22 cellular contexts compared by ENCODE assay signal in genomic region chr14:102926104-102926503, GRCh38. TPM values are rescaled to one million over a fixed set of nuclear protein-coding genes. Genes with fewer than 3 reads are reported as not detected.
A peak's percentile ranks its signal among the peaks of the same experiment; 100 is the strongest.
DNase-seq lines count a peak whose midpoint lies in the region; ATAC-seq and TF ChIP-seq lines count a peak whose summit lies in the region.
"Had no signal": no experiment of that assay in that cellular context is flagged by ENCODE, and none has a peak within 500 bp of the region (broad histone marks: within the 10 kb centered on the region; RNA-seq: fewer than 3 reads in every experiment).

No MANE protein-coding gene starts in this region.

- H3K36me3 Mint-ChIP-seq in glutamatergic neuron (ENCODE audit: unreplicated experiment), result no peaks in the 10 kb centered on the region
- H3K36me3 Mint-ChIP-seq: CD8-positive, alpha-beta T cell had no signal

- no peaks in the 10 kb centered on the region for H3K79me2 ChIP-seq in Karpas-422 (ENCODE audit: low read length)

- peaks cover 4% of the 10 kb centered on the region for H3K9me3 Mint-ChIP-seq in glutamatergic neuron (ENCODE audit: unreplicated experiment)
- H3K9me3 Mint-ChIP-seq: CD8-positive, alpha-beta T cell; HFFc6 had no signal

- H3K27ac ChIP-seq in heart left ventricle, result no peak overlapping the region
- peak overlapping the region; percentile 62 for H3K27ac ChIP-seq in Karpas-422 (ENCODE audit: low read length)

- H3K27me3 Mint-ChIP-seq in glutamatergic neuron (ENCODE audit: unreplicated experiment), result peaks cover 8% of the 10 kb centered on the region

- WGBS in heart left ventricle, 4 donors, result 62 to 73% (median 64%) methylated on average over 12 of the region's 12 CpGs

- no peak overlapping the region for H3K4me3 ChIP-seq in heart left ventricle
- H3K4me3 ChIP-seq in Karpas-422 (ENCODE audit: low read length), result no peak overlapping the region

- H3K27me3 ChIP-seq in heart left ventricle, result peaks cover 37 to 89% (median 63%) of the 10 kb centered on the region in 9 donors
- no peaks in the 10 kb centered on the region for H3K27me3 ChIP-seq in Karpas-422 (ENCODE audit: low read length)

- H2AFZ ChIP-seq in Karpas-422 (ENCODE audit: low read length), result no peak overlapping the region

- DNase-seq in Right ventricle myocardium superior, result peak; percentile 17
- no peak for DNase-seq in heart left ventricle
- DNase-seq in Karpas-422, result no peak
- DNase-seq in glutamatergic neuron, result no peak
- DNase-seq in activated CD4-positive, CD25-positive, alpha-beta regulatory T cell (lab: John Stamatoyannopoulos, UW), result no peak
- DNase-seq in GOT3 (lab: John Stamatoyannopoulos, UW), result no peak
- DNase-seq in activated naive CD4-positive, alpha-beta T cell treated with anti-CD3 and anti-CD28 coated beads, Interleukin-2, amount 50 U/mL, for 16 hours, result no peak
- DNase-seq: 8988T; CD8-positive, alpha-beta T cell; DMS53; EL; HFFc6; Kasumi-1; MM.1S; NCI-H1092 treated with DMSO at 0.1 percent for 48 hours; NCI-H1694; NCI-H510A; NCI-H774; SHP77; SK-N-SH had no signal

- no peak overlapping the region for H3K4me3 Mint-ChIP-seq in glutamatergic neuron (ENCODE audit: unreplicated experiment)
- H3K4me3 Mint-ChIP-seq: CD8-positive, alpha-beta T cell; HFFc6 had no signal

- H3K4me1 Mint-ChIP-seq in glutamatergic neuron (ENCODE audit: low read depth, unreplicated experiment), result peaks cover 3% of the 10 kb centered on the region

- TF ChIP-seq CTCF in heart left ventricle (IDR thresholded peaks at IDR 0.05) (no peak), glutamatergic neuron (IDR thresholded peaks at IDR 0.05; ENCODE audit: partially characterized antibody, unreplicated experiment) (no peak)

- H3K9me3 ChIP-seq in heart left ventricle (no peaks in the 10 kb centered on the region), Karpas-422 (ENCODE audit: low read length) (no peaks in the 10 kb centered on the region)
- H3K9me3 ChIP-seq: SK-N-SH had no signal

- H3K9me2 ChIP-seq in Karpas-422 (replicated peaks; ENCODE audit: insufficient read depth, low read length), result no peaks in the 10 kb centered on the region
- H3K9me2 ChIP-seq: SK-N-SH had no signal

- H3K4me2 ChIP-seq in Karpas-422 (ENCODE audit: low read depth, low read length, poor library complexity, severe bottlenecking), result no peak overlapping the region
- H3K4me2 ChIP-seq: SK-N-SH had no signal

- intact Hi-C loops in Right ventricle myocardium superior (cut with DNase I), result no loop called here
- intact Hi-C loops in heart left ventricle (cut with DNase I), result loop anchor here in 1 of 10 donors (10.0 kb wide), 1 partner anchor 151 kb away; the partner anchor contains the start of gene TRAF3

- ATAC-seq in Right ventricle myocardium superior (ENCODE audit: poor library complexity) (no peak), heart left ventricle (no peak), HG03039 (IDR thresholded peaks at IDR 0.05; ENCODE audit: unreplicated experiment) (no peak)
- ATAC-seq: CD8-positive, alpha-beta T cell had no signal

- no peaks in the 10 kb centered on the region for H3K36me3 ChIP-seq in heart left ventricle
- H3K36me3 ChIP-seq in Karpas-422 (ENCODE audit: insufficient read depth, low read length), result peaks cover 17% of the 10 kb centered on the region

- H4K20me1 ChIP-seq in Karpas-422 (ENCODE audit: insufficient read depth, low read depth, low read length), result peaks cover 4% of the 10 kb centered on the region; the same call in 1 of the 2 replicates

- peak overlapping the region; percentile 14 for H3K27ac Mint-ChIP-seq in glutamatergic neuron (ENCODE audit: unreplicated experiment)
- H3K27ac Mint-ChIP-seq: CD8-positive, alpha-beta T cell; HFFc6 had no signal

- H3K4me1 ChIP-seq in heart left ventricle, result peaks cover 15 to 45% (median 28%) of the 10 kb centered on the region in 12 donors
- H3K4me1 ChIP-seq in Karpas-422 (ENCODE audit: low read length), result peaks cover 44% of the 10 kb centered on the region

- TF ChIP-seq POLR2A in heart left ventricle (IDR thresholded peaks at IDR 0.05), result no peak

- 0 out of 2 replicates have a peak overlapping the region, but pooled peaks have one; percentile 12 for H3K9ac ChIP-seq in Karpas-422 (ENCODE audit: low read length)
- H3K9ac ChIP-seq: SK-N-SH had no signal

RNA-seq across cellular contexts. Expression of gene AMN, which starts 3.6 kb away (rescaled TPM):
- total RNA-seq in Right ventricle myocardium superior, result not detected
- total RNA-seq in heart left ventricle, result under 1 TPM in 1 of 9 donors, not detected in 8; 0.36 TPM
- polyA plus RNA-seq in heart left ventricle, result under 1 TPM; 0.11 to 0.21 TPM
- 7.7 and 16.7 TPM in 2 replicates for total RNA-seq in Karpas-422 (2014; rRNA removed; shearing (Covaris generic); ENCODE audit: low replicate concordance)
- 0.34 TPM for total RNA-seq in glutamatergic neuron (ENCODE audit: unreplicated experiment)
- total RNA-seq: H4, HFFc6 had no signal
